Comparison of ENCODE assay signal across 28 cellular contexts in genomic region chr17:6587310-6587709, GRCh38.
"Had no signal": no experiment of that assay in that cellular context is flagged by ENCODE, and none has a peak within 500 bp of the region (broad histone marks: within the 10 kb centered on the region; RNA-seq: fewer than 3 reads in every experiment).

No MANE protein-coding gene starts in this region.

- H3K4me3 ChIP-seq: hepatocyte, left lung, lower lobe of right lung, right atrium auricular region, right lobe of liver, smooth muscle cell, stomach, testis, thyroid gland, transverse colon, upper lobe of left lung, vagina had no signal

- H3K27me3 Mint-ChIP-seq: naive thymus-derived CD8-positive, alpha-beta T cell; stimulated activated memory B cell treated with anti-CD40 and anti-IgM and Interleukin-4, amounts not matched to agents 10 μg/mL and 1 μg/mL and 100 μg/mL, for 72 hours had no signal

- H3K4me1 ChIP-seq: parathyroid adenoma, right atrium auricular region, right lobe of liver, testis, thyroid gland, vagina had no signal

- H3K27me3 ChIP-seq: hepatocyte, left lung, right atrium auricular region, right lobe of liver, stomach, testis, thyroid gland, transverse colon, upper lobe of left lung, vagina had no signal

- H3K27ac Mint-ChIP-seq: nephron; stimulated activated memory B cell treated with anti-CD40 and anti-IgM and Interleukin-4, amounts not matched to agents 10 μg/mL and 1 μg/mL and 100 μg/mL, for 72 hours had no signal

- H3K9me3 ChIP-seq: lower lobe of right lung, right lobe of liver, testis, thyroid gland, transverse colon, vagina had no signal

- FAIRE-seq: keratinocyte had no signal

- H3K4me3 Mint-ChIP-seq: naive thymus-derived CD8-positive, alpha-beta T cell; nephron; neural crest cell; stimulated activated memory B cell treated with anti-CD40 and anti-IgM and Interleukin-4, amounts not matched to agents 10 μg/mL and 1 μg/mL and 100 μg/mL, for 72 hours had no signal

- DNase-seq: kidney glomerular epithelial cell; left cardiac atrium; left lung; lower lobe of right lung; mammary epithelial cell; mesenchymal stem cell; naive thymus-derived CD8-positive, alpha-beta T cell; nucleus accumbens; right lobe of liver; stimulated activated CD4-positive, alpha-beta T cell treated with anti-CD3 and anti-CD28 coated beads, Interleukin-1b, Interleukin-23, amount 100 ng/mL, for 48 hours; stimulated activated CD4-positive, alpha-beta T cell treated with anti-CD3 and anti-CD28 coated beads, Interleukin-2, amount 100 ng/mL, for 48 hours; stimulated activated CD4-positive, alpha-beta T cell treated with anti-CD3 and anti-CD28 coated beads, Interleukin-4, amount 100 ng/mL, for 4 hours; stimulated activated CD8-positive, alpha-beta memory T cell treated with anti-CD3 and anti-CD28 coated beads, Interleukin-4, amount 100 ng/mL, for 48 hours; stimulated activated naive CD8-positive, alpha-beta T cell treated with anti-CD3 and anti-CD28 coated beads, Interleukin-15, Interleukin-2, amounts not matched to agents 100 U/mL and 50 U/mL, for 24 hours; stomach; testis; thyroid gland; transverse colon; upper lobe of left lung had no signal

- H3K27ac ChIP-seq: hepatocyte, left lung, lower lobe of right lung, parathyroid adenoma, right atrium auricular region, right lobe of liver, stomach, testis, thyroid gland, transverse colon, upper lobe of left lung, vagina had no signal

- H3K4me1 Mint-ChIP-seq: nephron; neural crest cell; stimulated activated memory B cell treated with anti-CD40 and anti-IgM and Interleukin-4, amounts not matched to agents 10 μg/mL and 1 μg/mL and 100 μg/mL, for 72 hours had no signal

- ATAC-seq: left cardiac atrium; left lung; lower lobe of right lung; naive thymus-derived CD8-positive, alpha-beta T cell; stimulated activated memory B cell treated with anti-CD40 and anti-IgM and Interleukin-4, amounts not matched to agents 10 μg/mL and 1 μg/mL and 100 μg/mL, for 72 hours; stimulated activated naive CD8-positive, alpha-beta T cell treated with anti-CD3 and anti-CD28 coated beads, Interleukin-15, Interleukin-2, amounts not matched to agents 100 U/mL and 50 U/mL, for 24 hours had no signal
